In the genomic region with DNA sequence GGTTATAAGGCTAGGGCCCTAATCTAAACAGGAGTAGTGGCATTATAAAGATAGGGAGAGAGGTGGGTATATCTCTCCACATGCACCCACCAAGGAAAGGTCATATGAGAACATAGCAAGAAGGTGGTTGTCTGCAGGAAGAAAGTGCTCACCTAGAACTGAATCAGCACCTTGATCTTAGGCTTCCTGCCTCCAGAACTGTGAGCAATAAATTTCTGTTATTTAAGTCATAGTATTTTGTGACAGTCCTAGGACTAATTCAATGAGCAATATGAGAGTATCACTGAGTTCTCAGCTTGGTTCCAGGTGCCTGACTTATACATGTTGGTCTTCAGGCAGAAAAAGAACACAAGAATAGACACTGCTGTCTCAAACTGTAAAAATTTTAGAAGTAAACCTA, we compare ENCODE assay signal across 23 cellular contexts. TPM values are rescaled to one million over a fixed set of nuclear protein-coding genes. Genes with fewer than 3 reads are reported as not detected.
DNase-seq lines count a peak whose midpoint lies in the region; ATAC-seq and TF ChIP-seq lines count a peak whose summit lies in the region.
"Had no signal": no experiment of that assay in that cellular context is flagged by ENCODE, and none has a peak within 500 bp of the region (broad histone marks: within the 10 kb centered on the region; RNA-seq: fewer than 3 reads in every experiment).

No MANE protein-coding gene starts in this region.

- DNase-seq in activated CD8-positive, alpha-beta T cell treated with anti-CD3 and anti-CD28 coated beads for 36 hours = no peak
- DNase-seq in activated CD8-positive, alpha-beta T cell treated with anti-CD3 and anti-CD28 coated beads, Interleukin-2, amount 10 ng/mL, durations not matched to agents 7 days and 5 days = no peak
- no peak for DNase-seq in activated naive CD4-positive, alpha-beta T cell treated with anti-CD3 and anti-CD28 coated beads, Interleukin-2, amount 50 U/mL, for 72 hours (ENCODE audit: low spot score in 2 of 2)
- no peak for DNase-seq in activated naive CD4-positive, alpha-beta T cell treated with anti-CD3 and anti-CD28 coated beads, Interleukin-2, amount 10 ng/mL, durations not matched to agents 7 days and 5 days
- DNase-seq in activated naive CD8-positive, alpha-beta T cell treated with anti-CD3 and anti-CD28 coated beads, Interleukin-2, amount 50 U/mL, for 24 hours = no peak
- DNase-seq in stimulated activated naive CD8-positive, alpha-beta T cell treated with anti-CD3 and anti-CD28 coated beads, Interleukin-15, amount 100 ng/mL, for 72 hours = no peak
- no peak for DNase-seq in T-helper 2 cell
- DNase-seq: AML-193; CD4-positive, alpha-beta T cell; DMS53; H9; Karpas-422; NCI-H1092; NCI-H1417 treated with DMSO at 0.1 percent for 48 hours; NCI-H1694 treated with DMSO at 0.1 percent for 48 hours; NCI-H2081; NCI-H2227 treated with DMSO at 0.1 percent for 48 hours; NCI-H526 treated with DMSO at 0.1 percent for 48 hours; PC-9 had no signal

- H3K36me3 Mint-ChIP-seq in activated CD8-positive, alpha-beta T cell treated with anti-CD3 and anti-CD28 coated beads for 36 hours (ENCODE audit: low read depth) = peaks cover 13% of the 10 kb centered on the region
- peaks cover 7% of the 10 kb centered on the region for H3K36me3 Mint-ChIP-seq in activated CD8-positive, alpha-beta T cell treated with anti-CD3 and anti-CD28 coated beads, Interleukin-2, amount 10 ng/mL, durations not matched to agents 7 days and 5 days (ENCODE audit: low read depth)
- peaks cover 0 to 47% of the 10 kb centered on the region in 2 donors for H3K36me3 Mint-ChIP-seq in activated naive CD4-positive, alpha-beta T cell treated with anti-CD3 and anti-CD28 coated beads, Interleukin-2, amount 50 U/mL, for 72 hours
- H3K36me3 Mint-ChIP-seq in activated naive CD4-positive, alpha-beta T cell treated with anti-CD3 and anti-CD28 coated beads, Interleukin-2, amount 10 ng/mL, durations not matched to agents 7 days and 5 days = peaks cover 3% of the 10 kb centered on the region
- no peaks in the 10 kb centered on the region for H3K36me3 Mint-ChIP-seq in activated naive CD8-positive, alpha-beta T cell treated with anti-CD3 and anti-CD28 coated beads, Interleukin-2, amount 50 U/mL, for 24 hours (ENCODE audit: low read depth)

- peak overlapping the region; percentile 40 for H3K27ac Mint-ChIP-seq in activated CD8-positive, alpha-beta T cell treated with anti-CD3 and anti-CD28 coated beads for 36 hours
- no peak overlapping the region for H3K27ac Mint-ChIP-seq in activated CD8-positive, alpha-beta T cell treated with anti-CD3 and anti-CD28 coated beads, Interleukin-2, amount 10 ng/mL, durations not matched to agents 7 days and 5 days
- peak overlapping the region in 1 of 2 donors; percentile 76 for H3K27ac Mint-ChIP-seq in activated naive CD4-positive, alpha-beta T cell treated with anti-CD3 and anti-CD28 coated beads, Interleukin-2, amount 50 U/mL, for 72 hours
- H3K27ac Mint-ChIP-seq in activated naive CD4-positive, alpha-beta T cell treated with anti-CD3 and anti-CD28 coated beads, Interleukin-2, amount 10 ng/mL, durations not matched to agents 7 days and 5 days = no peak overlapping the region
- H3K27ac Mint-ChIP-seq in activated naive CD8-positive, alpha-beta T cell treated with anti-CD3 and anti-CD28 coated beads, Interleukin-2, amount 50 U/mL, for 24 hours = peak overlapping the region; percentile 69
- no peak overlapping the region for H3K27ac Mint-ChIP-seq in stimulated activated naive CD8-positive, alpha-beta T cell treated with anti-CD3 and anti-CD28 coated beads, Interleukin-15, amount 100 ng/mL, for 72 hours
- H3K27ac Mint-ChIP-seq: CD4-positive, alpha-beta T cell; GM23338; H9 had no signal

- POLR2A ChIA-PET in activated CD8-positive, alpha-beta T cell treated with anti-CD3 and anti-CD28 coated beads for 36 hours (lab: Charles Lee) = interaction anchor here (0.7 to 1.0 kb wide), 2 partner anchors 42 to 159 kb away, joined by 3 read pairs; no protein-coding TSS in a partner anchor
- POLR2A ChIA-PET in activated CD8-positive, alpha-beta T cell treated with anti-CD3 and anti-CD28 coated beads, Interleukin-2, amount 10 ng/mL, durations not matched to agents 7 days and 5 days (lab: Charles Lee) = no interaction called here

- TF ChIP-seq CTCF in activated CD8-positive, alpha-beta T cell treated with anti-CD3 and anti-CD28 coated beads for 36 hours (IDR thresholded peaks at IDR 0.05) = no peak

- H3K27me3 Mint-ChIP-seq in activated CD8-positive, alpha-beta T cell treated with anti-CD3 and anti-CD28 coated beads for 36 hours = no peaks in the 10 kb centered on the region
- no peaks in the 10 kb centered on the region for H3K27me3 Mint-ChIP-seq in activated CD8-positive, alpha-beta T cell treated with anti-CD3 and anti-CD28 coated beads, Interleukin-2, amount 10 ng/mL, durations not matched to agents 7 days and 5 days (ENCODE audit: low read depth)
- no peaks in the 10 kb centered on the region for H3K27me3 Mint-ChIP-seq in activated naive CD4-positive, alpha-beta T cell treated with anti-CD3 and anti-CD28 coated beads, Interleukin-2, amount 10 ng/mL, durations not matched to agents 7 days and 5 days
- no peaks in the 10 kb centered on the region for H3K27me3 Mint-ChIP-seq in activated naive CD8-positive, alpha-beta T cell treated with anti-CD3 and anti-CD28 coated beads, Interleukin-2, amount 50 U/mL, for 24 hours
- no peaks in the 10 kb centered on the region for H3K27me3 Mint-ChIP-seq in stimulated activated naive CD8-positive, alpha-beta T cell treated with anti-CD3 and anti-CD28 coated beads, Interleukin-15, amount 100 ng/mL, for 72 hours
- H3K27me3 Mint-ChIP-seq: CD4-positive, alpha-beta T cell had no signal

- intact Hi-C loops in activated CD8-positive, alpha-beta T cell treated with anti-CD3 and anti-CD28 coated beads for 36 hours (cut with micrococcal nuclease) = no loop called here

- H3K9me3 Mint-ChIP-seq in activated CD8-positive, alpha-beta T cell treated with anti-CD3 and anti-CD28 coated beads for 36 hours = peaks cover 3% of the 10 kb centered on the region
- H3K9me3 Mint-ChIP-seq in activated CD8-positive, alpha-beta T cell treated with anti-CD3 and anti-CD28 coated beads, Interleukin-2, amount 10 ng/mL, durations not matched to agents 7 days and 5 days (ENCODE audit: insufficient read depth) = no peaks in the 10 kb centered on the region
- H3K9me3 Mint-ChIP-seq in activated naive CD4-positive, alpha-beta T cell treated with anti-CD3 and anti-CD28 coated beads, Interleukin-2, amount 50 U/mL, for 72 hours = peaks cover 0 to 18% of the 10 kb centered on the region in 2 donors
- no peaks in the 10 kb centered on the region for H3K9me3 Mint-ChIP-seq in activated naive CD4-positive, alpha-beta T cell treated with anti-CD3 and anti-CD28 coated beads, Interleukin-2, amount 10 ng/mL, durations not matched to agents 7 days and 5 days
- H3K9me3 Mint-ChIP-seq in activated naive CD8-positive, alpha-beta T cell treated with anti-CD3 and anti-CD28 coated beads, Interleukin-2, amount 50 U/mL, for 24 hours = no peaks in the 10 kb centered on the region
- H3K9me3 Mint-ChIP-seq in stimulated activated naive CD8-positive, alpha-beta T cell treated with anti-CD3 and anti-CD28 coated beads, Interleukin-15, amount 100 ng/mL, for 72 hours = peaks cover 0 to 4% of the 10 kb centered on the region in 2 donors
- H3K9me3 Mint-ChIP-seq: CD4-positive, alpha-beta T cell; GM23338; H9 had no signal

- CTCF ChIA-PET in activated CD8-positive, alpha-beta T cell treated with anti-CD3 and anti-CD28 coated beads for 36 hours (lab: Charles Lee) = interaction anchor here (0.6 to 1.3 kb wide), 2 partner anchors 16 to 131 kb away, joined by 3 read pairs; no protein-coding TSS in a partner anchor
- CTCF ChIA-PET in activated CD8-positive, alpha-beta T cell treated with anti-CD3 and anti-CD28 coated beads, Interleukin-2, amount 10 ng/mL, durations not matched to agents 7 days and 5 days (lab: Charles Lee) = no interaction called here
- CTCF ChIA-PET in activated naive CD4-positive, alpha-beta T cell treated with anti-CD3 and anti-CD28 coated beads, Interleukin-2, amount 10 ng/mL, durations not matched to agents 7 days and 5 days (lab: Charles Lee) = no interaction called here

- ATAC-seq in activated CD8-positive, alpha-beta T cell treated with anti-CD3 and anti-CD28 coated beads for 36 hours = peak; percentile 62
- ATAC-seq in activated CD8-positive, alpha-beta T cell treated with anti-CD3 and anti-CD28 coated beads, Interleukin-2, amount 10 ng/mL, durations not matched to agents 7 days and 5 days = no peak
- ATAC-seq in activated naive CD4-positive, alpha-beta T cell treated with anti-CD3 and anti-CD28 coated beads, Interleukin-2, amount 50 U/mL, for 72 hours = peak; percentile 72 to 78
- ATAC-seq in activated naive CD8-positive, alpha-beta T cell treated with anti-CD3 and anti-CD28 coated beads, Interleukin-2, amount 50 U/mL, for 24 hours = peak; percentile 78
- ATAC-seq in stimulated activated naive CD8-positive, alpha-beta T cell treated with anti-CD3 and anti-CD28 coated beads, Interleukin-15, amount 100 ng/mL, for 72 hours = peak; percentile 66
- ATAC-seq: A549, GM23338, HepG2, Right ventricle myocardium inferior had no signal

- H3K4me1 Mint-ChIP-seq in activated CD8-positive, alpha-beta T cell treated with anti-CD3 and anti-CD28 coated beads for 36 hours (ENCODE audit: low read depth) = peaks cover 67% of the 10 kb centered on the region
- peaks cover 18% of the 10 kb centered on the region for H3K4me1 Mint-ChIP-seq in activated CD8-positive, alpha-beta T cell treated with anti-CD3 and anti-CD28 coated beads, Interleukin-2, amount 10 ng/mL, durations not matched to agents 7 days and 5 days (ENCODE audit: low read depth)
- peaks cover 11% of the 10 kb centered on the region for H3K4me1 Mint-ChIP-seq in activated naive CD4-positive, alpha-beta T cell treated with anti-CD3 and anti-CD28 coated beads, Interleukin-2, amount 10 ng/mL, durations not matched to agents 7 days and 5 days
- peaks cover 61% of the 10 kb centered on the region for H3K4me1 Mint-ChIP-seq in activated naive CD8-positive, alpha-beta T cell treated with anti-CD3 and anti-CD28 coated beads, Interleukin-2, amount 50 U/mL, for 24 hours
- H3K4me1 Mint-ChIP-seq in stimulated activated naive CD8-positive, alpha-beta T cell treated with anti-CD3 and anti-CD28 coated beads, Interleukin-15, amount 100 ng/mL, for 72 hours = peaks cover 67% of the 10 kb centered on the region
- H3K4me1 Mint-ChIP-seq: GM23338, H9 had no signal

- H3K4me3 Mint-ChIP-seq in activated CD8-positive, alpha-beta T cell treated with anti-CD3 and anti-CD28 coated beads for 36 hours = no peak overlapping the region
- H3K4me3 Mint-ChIP-seq in activated CD8-positive, alpha-beta T cell treated with anti-CD3 and anti-CD28 coated beads, Interleukin-2, amount 10 ng/mL, durations not matched to agents 7 days and 5 days = no peak overlapping the region
- no peak overlapping the region for H3K4me3 Mint-ChIP-seq in activated naive CD4-positive, alpha-beta T cell treated with anti-CD3 and anti-CD28 coated beads, Interleukin-2, amount 10 ng/mL, durations not matched to agents 7 days and 5 days
- H3K4me3 Mint-ChIP-seq in activated naive CD8-positive, alpha-beta T cell treated with anti-CD3 and anti-CD28 coated beads, Interleukin-2, amount 50 U/mL, for 24 hours = no peak overlapping the region
- H3K4me3 Mint-ChIP-seq in stimulated activated naive CD8-positive, alpha-beta T cell treated with anti-CD3 and anti-CD28 coated beads, Interleukin-15, amount 100 ng/mL, for 72 hours = no peak overlapping the region
- H3K4me3 Mint-ChIP-seq: CD4-positive, alpha-beta T cell; GM23338; H9 had no signal

RNA-seq across cellular contexts. Expression of gene MRPL39, which starts 51.8 kb away (rescaled TPM):
- 10 to 100 TPM; 67.1 to 71.0 TPM for total RNA-seq in activated CD8-positive, alpha-beta T cell treated with anti-CD3 and anti-CD28 coated beads for 36 hours
- 10 to 100 TPM; 42.7 to 44.5 TPM for total RNA-seq in activated CD8-positive, alpha-beta T cell treated with anti-CD3 and anti-CD28 coated beads, Interleukin-2, amount 10 ng/mL, durations not matched to agents 7 days and 5 days
- total RNA-seq in activated naive CD4-positive, alpha-beta T cell treated with anti-CD3 and anti-CD28 coated beads, Interleukin-2, amount 50 U/mL, for 72 hours = 10 to 100 TPM; 43.0 to 66.3 TPM

Comparison
In these comparisons a context has a peak if more than half of its experiments do, and no peak if none do; other contexts are left out.
1. H3K27ac Mint-ChIP-seq: peak in activated CD8-positive, alpha-beta T cell treated with anti-CD3 and anti-CD28 coated beads for 36 hours (single experiment) and activated naive CD8-positive, alpha-beta T cell treated with anti-CD3 and anti-CD28 coated beads, Interleukin-2, amount 50 U/mL, for 24 hours (single experiment); none in activated CD8-positive, alpha-beta T cell treated with anti-CD3 and anti-CD28 coated beads, Interleukin-2, amount 10 ng/mL, durations not matched to agents 7 days and 5 days (single experiment), activated naive CD4-positive, alpha-beta T cell treated with anti-CD3 and anti-CD28 coated beads, Interleukin-2, amount 10 ng/mL, durations not matched to agents 7 days and 5 days (single experiment) and stimulated activated naive CD8-positive, alpha-beta T cell treated with anti-CD3 and anti-CD28 coated beads, Interleukin-15, amount 100 ng/mL, for 72 hours (0 of 2).